In genomic region chr20:1364106-1364505, GRCh38 we compare ENCODE assay signal across 13 cellular contexts. TPM values are rescaled to one million over a fixed set of nuclear protein-coding genes. Genes with fewer than 3 reads are reported as not detected.
DNase-seq lines count a peak whose midpoint lies in the region; ATAC-seq and TF ChIP-seq lines count a peak whose summit lies in the region.
"Had no signal": no experiment of that assay in that cellular context is flagged by ENCODE, and none has a peak within 500 bp of the region (broad histone marks: within the 10 kb centered on the region; RNA-seq: fewer than 3 reads in every experiment).

No MANE protein-coding gene starts in this region.

- intact Hi-C loops in activated CD4-positive, alpha-beta T cell treated with anti-CD3 and anti-CD28 coated beads for 36 hours (cut with DNase I, micrococcal nuclease) = no loop called here
- intact Hi-C loops in activated T-helper 1 cell treated with anti-CD3 and anti-CD28 coated beads, Interleukin-12 subunit alpha, Interleukin-12 subunit beta, Interleukin-2, Interleukin-4 antibody, amounts not matched to agents 30 ng/mL and 10 ng/mL and 1 ng/mL, durations not matched to agents 14 hours and 24 hours and 36 hours (cut with micrococcal nuclease) = loop anchor here (1.0 to 10.0 kb wide), 2 partner anchors 12 to 301 kb away; no protein-coding TSS in a partner anchor
- intact Hi-C loops in naive thymus-derived CD4-positive, alpha-beta T cell (cut with micrococcal nuclease) = no loop called here
- intact Hi-C loops in left colon (cut with DNase I, micrococcal nuclease) = no loop called here

- DNase-seq in activated CD4-positive, alpha-beta T cell treated with anti-CD3 and anti-CD28 coated beads for 36 hours = peak; percentile 49
- DNase-seq in activated CD4-positive, alpha-beta T cell treated with anti-CD3 and anti-CD28 coated beads, Interleukin-2, amount 50 U/mL, for 4 hours = no peak
- DNase-seq in GF-D8 (lab: John Stamatoyannopoulos, UW) = peak; percentile 16
- peak; percentile 53 for DNase-seq in activated T-helper 1 cell treated with anti-CD3 and anti-CD28 coated beads, Interleukin-12 subunit alpha, Interleukin-12 subunit beta, Interleukin-2, Interleukin-4 antibody, amounts not matched to agents 30 ng/mL and 10 ng/mL and 1 ng/mL, durations not matched to agents 14 hours and 24 hours and 36 hours (ENCODE audit: low spot score)
- DNase-seq in naive thymus-derived CD4-positive, alpha-beta T cell = peak in 5 of 9 donors; percentile 10 to 57 (median 19)
- no peak for DNase-seq in GM10266 (ENCODE audit: extremely low spot score)
- no peak for DNase-seq in left colon
- DNase-seq: Caco-2, HCEC 1CT, kidney, posterior cingulate gyrus had no signal

- H3K4me1 ChIP-seq in naive thymus-derived CD4-positive, alpha-beta T cell (ENCODE audit: control insufficient read depth in 2 of 2, insufficient read depth in 2 of 2, low read length in 2 of 2) = peaks cover 11 to 24% of the 10 kb centered on the region in 2 donors
- H3K4me1 ChIP-seq: Caco-2 had no signal

- H3K36me3 Mint-ChIP-seq in activated CD4-positive, alpha-beta T cell treated with anti-CD3 and anti-CD28 coated beads for 36 hours (ENCODE audit: low read depth) = peaks cover 67% of the 10 kb centered on the region
- peaks cover 65% of the 10 kb centered on the region for H3K36me3 Mint-ChIP-seq in activated T-helper 1 cell treated with anti-CD3 and anti-CD28 coated beads, Interleukin-12 subunit alpha, Interleukin-12 subunit beta, Interleukin-2, Interleukin-4 antibody, amounts not matched to agents 30 ng/mL and 10 ng/mL and 1 ng/mL, durations not matched to agents 14 hours and 24 hours and 36 hours (ENCODE audit: low read depth)
- H3K36me3 Mint-ChIP-seq in naive thymus-derived CD4-positive, alpha-beta T cell = peaks cover 13 to 86% (median 72%) of the 10 kb centered on the region in 5 donors

- no peaks in the 10 kb centered on the region for H3K27me3 ChIP-seq in naive thymus-derived CD4-positive, alpha-beta T cell (ENCODE audit: control insufficient read depth in 2 of 2, insufficient read depth in 2 of 2, low read length in 2 of 2)

- H3K27ac ChIP-seq in naive thymus-derived CD4-positive, alpha-beta T cell (ENCODE audit: low read depth, low read length) = peak overlapping the region; percentile 41
- H3K27ac ChIP-seq: coronary artery had no signal

- H3K9me3 ChIP-seq in naive thymus-derived CD4-positive, alpha-beta T cell (ENCODE audit: control insufficient read depth in 2 of 3, low read length in 3 of 3) = peaks cover 0 to 3% (median 0%) of the 10 kb centered on the region in 3 experiments
- H3K9me3 ChIP-seq: Caco-2 had no signal

- peaks cover 0 to 29% (median 7%) of the 10 kb centered on the region in 3 experiments for H3K36me3 ChIP-seq in naive thymus-derived CD4-positive, alpha-beta T cell (ENCODE audit: control insufficient read depth in 2 of 3, insufficient read depth in 3 of 3, low read length in 3 of 3)

- CTCF ChIA-PET in activated CD4-positive, alpha-beta T cell treated with anti-CD3 and anti-CD28 coated beads for 36 hours (lab: Charles Lee) = interaction anchor here (1.4 kb wide), 1 partner anchor 18 kb away, joined by 4 read pairs; no protein-coding TSS in a partner anchor
- CTCF ChIA-PET in naive thymus-derived CD4-positive, alpha-beta T cell (lab: Charles Lee) = interaction anchor here (0.7 kb wide), 1 partner anchor 71 kb away, joined by 3 read pairs; no protein-coding TSS in a partner anchor

- no peak for TF ChIP-seq CTCF in GM10266 (IDR thresholded peaks at IDR 0.05; ENCODE audit: control insufficient read depth, insufficient read depth, low read depth, missing control alignments)

- peak overlapping the region; percentile 82 for H3K27ac Mint-ChIP-seq in activated CD4-positive, alpha-beta T cell treated with anti-CD3 and anti-CD28 coated beads for 36 hours
- H3K27ac Mint-ChIP-seq in activated T-helper 1 cell treated with anti-CD3 and anti-CD28 coated beads, Interleukin-12 subunit alpha, Interleukin-12 subunit beta, Interleukin-2, Interleukin-4 antibody, amounts not matched to agents 30 ng/mL and 10 ng/mL and 1 ng/mL, durations not matched to agents 14 hours and 24 hours and 36 hours = peak overlapping the region; percentile 78
- H3K27ac Mint-ChIP-seq in naive thymus-derived CD4-positive, alpha-beta T cell = peak overlapping the region; percentile 43 to 90 (median 82)

- peaks cover 66% of the 10 kb centered on the region for H3K4me1 Mint-ChIP-seq in activated CD4-positive, alpha-beta T cell treated with anti-CD3 and anti-CD28 coated beads for 36 hours
- peaks cover 82% of the 10 kb centered on the region for H3K4me1 Mint-ChIP-seq in activated T-helper 1 cell treated with anti-CD3 and anti-CD28 coated beads, Interleukin-12 subunit alpha, Interleukin-12 subunit beta, Interleukin-2, Interleukin-4 antibody, amounts not matched to agents 30 ng/mL and 10 ng/mL and 1 ng/mL, durations not matched to agents 14 hours and 24 hours and 36 hours (ENCODE audit: low read depth)
- H3K4me1 Mint-ChIP-seq in naive thymus-derived CD4-positive, alpha-beta T cell = peaks cover 36 to 69% (median 53%) of the 10 kb centered on the region in 7 donors

- ATAC-seq in activated CD4-positive, alpha-beta T cell treated with anti-CD3 and anti-CD28 coated beads for 36 hours = peak; percentile 38
- no peak for ATAC-seq in naive thymus-derived CD4-positive, alpha-beta T cell
- no peak for ATAC-seq in left colon
- ATAC-seq in HG03097 (IDR thresholded peaks at IDR 0.05; ENCODE audit: low FRiP score, unreplicated experiment) = no peak

- no peak overlapping the region for H3K4me3 Mint-ChIP-seq in activated CD4-positive, alpha-beta T cell treated with anti-CD3 and anti-CD28 coated beads for 36 hours
- peak overlapping the region; percentile 59 for H3K4me3 Mint-ChIP-seq in activated T-helper 1 cell treated with anti-CD3 and anti-CD28 coated beads, Interleukin-12 subunit alpha, Interleukin-12 subunit beta, Interleukin-2, Interleukin-4 antibody, amounts not matched to agents 30 ng/mL and 10 ng/mL and 1 ng/mL, durations not matched to agents 14 hours and 24 hours and 36 hours
- H3K4me3 Mint-ChIP-seq in naive thymus-derived CD4-positive, alpha-beta T cell = peak overlapping the region; percentile 9 to 82 (median 66)

- no peaks in the 10 kb centered on the region for H3K27me3 Mint-ChIP-seq in activated CD4-positive, alpha-beta T cell treated with anti-CD3 and anti-CD28 coated beads for 36 hours
- no peaks in the 10 kb centered on the region for H3K27me3 Mint-ChIP-seq in activated T-helper 1 cell treated with anti-CD3 and anti-CD28 coated beads, Interleukin-12 subunit alpha, Interleukin-12 subunit beta, Interleukin-2, Interleukin-4 antibody, amounts not matched to agents 30 ng/mL and 10 ng/mL and 1 ng/mL, durations not matched to agents 14 hours and 24 hours and 36 hours (ENCODE audit: insufficient read depth)
- H3K27me3 Mint-ChIP-seq in naive thymus-derived CD4-positive, alpha-beta T cell = no peaks in the 10 kb centered on the region

- no peaks in the 10 kb centered on the region for H3K9me3 Mint-ChIP-seq in activated CD4-positive, alpha-beta T cell treated with anti-CD3 and anti-CD28 coated beads for 36 hours (ENCODE audit: low read depth)
- no peaks in the 10 kb centered on the region for H3K9me3 Mint-ChIP-seq in activated T-helper 1 cell treated with anti-CD3 and anti-CD28 coated beads, Interleukin-12 subunit alpha, Interleukin-12 subunit beta, Interleukin-2, Interleukin-4 antibody, amounts not matched to agents 30 ng/mL and 10 ng/mL and 1 ng/mL, durations not matched to agents 14 hours and 24 hours and 36 hours
- H3K9me3 Mint-ChIP-seq in naive thymus-derived CD4-positive, alpha-beta T cell = peaks cover 0 to 7% (median 2%) of the 10 kb centered on the region in 11 donors

- H3K4me3 ChIP-seq in naive thymus-derived CD4-positive, alpha-beta T cell (ENCODE audit: low read length) = no peak overlapping the region
- H3K4me3 ChIP-seq: coronary artery had no signal

- POLR2A ChIA-PET in activated CD4-positive, alpha-beta T cell treated with anti-CD3 and anti-CD28 coated beads for 36 hours (lab: Charles Lee) = interaction anchor here (0.6 kb wide), 1 partner anchor 47 kb away, joined by 3 read pairs; no protein-coding TSS in a partner anchor
- POLR2A ChIA-PET in naive thymus-derived CD4-positive, alpha-beta T cell (lab: Charles Lee) = no interaction called here

RNA-seq across cellular contexts. Expression of gene FKBP1A, which starts 28.7 kb away (rescaled TPM):
- total RNA-seq in activated CD4-positive, alpha-beta T cell treated with anti-CD3 and anti-CD28 coated beads for 36 hours = 100 to 1,000 TPM; 265 to 316 TPM
- total RNA-seq in activated T-helper 1 cell treated with anti-CD3 and anti-CD28 coated beads, Interleukin-12 subunit alpha, Interleukin-12 subunit beta, Interleukin-2, Interleukin-4 antibody, amounts not matched to agents 30 ng/mL and 10 ng/mL and 1 ng/mL, durations not matched to agents 14 hours and 24 hours and 36 hours = 295 and 297 TPM in 2 replicates
- total RNA-seq in naive thymus-derived CD4-positive, alpha-beta T cell = 100 to 1,000 TPM in 2 of 5 experiments, 10 to 100 TPM in 3; 74.5 to 253 (median 93.1) TPM
- polyA plus RNA-seq in naive thymus-derived CD4-positive, alpha-beta T cell = 10 to 100 TPM; 46.5 to 46.7 TPM
- total RNA-seq in left colon = 100 to 1,000 TPM; 259 to 309 TPM

RNA-seq across cellular contexts. Expression of gene SDCBP2, which starts 35.2 kb away (rescaled TPM):
- 1 to 10 TPM; 2.8 to 3.2 TPM for total RNA-seq in activated CD4-positive, alpha-beta T cell treated with anti-CD3 and anti-CD28 coated beads for 36 hours
- total RNA-seq in activated T-helper 1 cell treated with anti-CD3 and anti-CD28 coated beads, Interleukin-12 subunit alpha, Interleukin-12 subunit beta, Interleukin-2, Interleukin-4 antibody, amounts not matched to agents 30 ng/mL and 10 ng/mL and 1 ng/mL, durations not matched to agents 14 hours and 24 hours and 36 hours = 2.2 and 2.6 TPM in 2 replicates
- 1 to 10 TPM; 1.0 to 3.6 (median 1.4) TPM for total RNA-seq in naive thymus-derived CD4-positive, alpha-beta T cell
- 1 to 10 TPM; 1.3 to 1.9 TPM for polyA plus RNA-seq in naive thymus-derived CD4-positive, alpha-beta T cell
- 100 to 1,000 TPM; 262 to 489 TPM for total RNA-seq in left colon

Comparison
In these comparisons a context has a peak if more than half of its experiments do, and no peak if none do; other contexts are left out.
1. DNase-seq: peak in activated CD4-positive, alpha-beta T cell treated with anti-CD3 and anti-CD28 coated beads for 36 hours (single experiment), GF-D8 (single experiment), activated T-helper 1 cell treated with anti-CD3 and anti-CD28 coated beads, Interleukin-12 subunit alpha, Interleukin-12 subunit beta, Interleukin-2, Interleukin-4 antibody, amounts not matched to agents 30 ng/mL and 10 ng/mL and 1 ng/mL, durations not matched to agents 14 hours and 24 hours and 36 hours (single experiment) and naive thymus-derived CD4-positive, alpha-beta T cell (5 of 9); none in activated CD4-positive, alpha-beta T cell treated with anti-CD3 and anti-CD28 coated beads, Interleukin-2, amount 50 U/mL, for 4 hours (0 of 2), GM10266 (single experiment) and left colon (0 of 2).
2. RNA of gene SDCBP2, which starts 35.2 kb away (total RNA-seq): 262 to 489 TPM in left colon; 2.8 to 3.2 TPM in activated CD4-positive, alpha-beta T cell treated with anti-CD3 and anti-CD28 coated beads for 36 hours, 2.2 to 2.6 TPM in activated T-helper 1 cell treated with anti-CD3 and anti-CD28 coated beads, Interleukin-12 subunit alpha, Interleukin-12 subunit beta, Interleukin-2, Interleukin-4 antibody, amounts not matched to agents 30 ng/mL and 10 ng/mL and 1 ng/mL, durations not matched to agents 14 hours and 24 hours and 36 hours and 1.0 to 3.6 TPM in naive thymus-derived CD4-positive, alpha-beta T cell; every median in the first group is over 10 times any median in the second.
3. Peak in every context shown above with its lines, with median percentiles within 50 percentile points of each other: H3K27ac Mint-ChIP-seq.